34 cellular contexts compared by ENCODE assay signal in genomic region chr7:111381590-111381989, GRCh38.
DNase-seq lines count a peak whose midpoint lies in the region; ATAC-seq, FAIRE-seq and TF ChIP-seq lines count a peak whose summit lies in the region.
"Had no signal": no experiment of that assay in that cellular context is flagged by ENCODE, and none has a peak within 500 bp of the region (broad histone marks: within the 10 kb centered on the region; RNA-seq: fewer than 3 reads in every experiment).

No MANE protein-coding gene starts in this region.

- BruUV-seq in Calu3 (replicated peaks; lab: Mats Ljungman, UMichigan) (no TSS peak), GM12878 (replicated peaks; lab: Mats Ljungman, UMichigan) (no TSS peak), K562 (replicated peaks; lab: Mats Ljungman, UMichigan) (no TSS peak)

- in situ Hi-C loops in GM12878 (cut with MboI) (no loop called here), K562 (cut with MboI) (no loop called here)

- H3K4me2 ChIP-seq in GM12878 (ENCODE audit: control insufficient read depth, insufficient read depth) (no peak overlapping the region), K562 (ENCODE audit: insufficient read depth, low read length) (no peak overlapping the region)
- H3K4me2 ChIP-seq: BLaER1; BLaER1 treated with 17β-estradiol and CSF1 and Interleukin-3, amounts not matched to agents 10 nM and 100 nM had no signal

- no peaks in the 10 kb centered on the region for H3K36me3 Mint-ChIP-seq in Calu3 (ENCODE audit: insufficient read depth, unreplicated experiment)
- H3K36me3 Mint-ChIP-seq in memory B cell: peaks cover 12% of the 10 kb centered on the region
- H3K36me3 Mint-ChIP-seq: CD14-positive monocyte; CD4-positive, CD25-positive, alpha-beta regulatory T cell; CD8-positive, alpha-beta T cell had no signal

- H3K36me3 ChIP-seq in GM12878 (ENCODE audit: control insufficient read depth in 2 of 2, insufficient read depth in 2 of 2, low read length in 1 of 2): no peaks in the 10 kb centered on the region
- H3K36me3 ChIP-seq in K562 (ENCODE audit: control insufficient read depth, insufficient read depth, low read length): no peaks in the 10 kb centered on the region
- no peaks in the 10 kb centered on the region for H3K36me3 ChIP-seq in BE2C
- H3K36me3 ChIP-seq: BLaER1; BLaER1 treated with 17β-estradiol and CSF1 and Interleukin-3, amounts not matched to agents 10 nM and 100 nM had no signal

- H3K27me3 ChIP-seq in GM12878 (replicated peaks in 1 of 2; ENCODE audit: control insufficient read depth in 2 of 2, insufficient read depth in 2 of 2, low read length in 1 of 2): no peaks in the 10 kb centered on the region
- H3K27me3 ChIP-seq in K562 (ENCODE audit: control insufficient read depth in 2 of 2, insufficient read depth in 2 of 2, low read length in 2 of 2): no peaks in the 10 kb centered on the region
- H3K27me3 ChIP-seq in BE2C: no peaks in the 10 kb centered on the region
- H3K27me3 ChIP-seq: BLaER1; BLaER1 treated with 17β-estradiol and CSF1 and Interleukin-3, amounts not matched to agents 10 nM and 100 nM had no signal

- CTCF ChIA-PET in Calu3 (lab: Charles Lee) (interaction anchor here (0.6 kb wide), 1 partner anchor 104 kb away, joined by 3 read pairs; no protein-coding TSS in a partner anchor), GM12878 (lab: Yijun Ruan, JAX) (interaction anchor here (1.2 kb wide), 1 partner anchor 360 kb away, joined by 3 read pairs; no protein-coding TSS in a partner anchor), K562 (lab: Yijun Ruan, JAX; ENCODE audit: low intra/inter-chr PET ratio) (no interaction called here)

- H3K9me1 ChIP-seq in K562 (ENCODE audit: control insufficient read depth, insufficient read depth, low read length): no peaks in the 10 kb centered on the region

- H3K4me1 ChIP-seq in GM12878 (ENCODE audit: control insufficient read depth, insufficient read depth, low read length): no peaks in the 10 kb centered on the region
- no peaks in the 10 kb centered on the region for H3K4me1 ChIP-seq in K562 (replicated peaks in 1 of 2; ENCODE audit: control insufficient read depth in 2 of 2, insufficient read depth in 2 of 2, low read length in 2 of 2)
- H3K4me1 ChIP-seq in BE2C: peaks cover 10% of the 10 kb centered on the region
- H3K4me1 ChIP-seq: BLaER1; BLaER1 treated with 17β-estradiol and CSF1 and Interleukin-3, amounts not matched to agents 10 nM and 100 nM had no signal

- WGBS in GM12878 (ENCODE audit: insufficient coverage, insufficient replicate concordance, low lambda C conversion rate, missing lambda C conversion rate): 93% methylated on average over 2 of the region's 2 CpGs
- WGBS in K562 (ENCODE audit: insufficient coverage, low coverage, missing lambda C conversion rate): 80% methylated on average over 2 of the region's 2 CpGs

- H4K20me1 ChIP-seq in GM12878 (ENCODE audit: control insufficient read depth, insufficient read depth) (no peaks in the 10 kb centered on the region), K562 (replicated peaks; ENCODE audit: control insufficient read depth, insufficient read depth, low read length) (no peaks in the 10 kb centered on the region)
- H4K20me1 ChIP-seq: BLaER1; BLaER1 treated with 17β-estradiol and CSF1 and Interleukin-3, amounts not matched to agents 10 nM and 100 nM had no signal

- H3K4me3 ChIP-seq in GM12878: no peak overlapping the region
- H3K4me3 ChIP-seq in K562: no peak overlapping the region
- no peak overlapping the region for H3K4me3 ChIP-seq in BE2C (ENCODE audit: low read depth, low read length)
- H3K4me3 ChIP-seq: A549; BLaER1; BLaER1 treated with 17β-estradiol and CSF1 and Interleukin-3, amounts not matched to agents 10 nM and 100 nM had no signal

- RAD21 ChIA-PET in GM12878 (lab: Charles Lee; ENCODE audit: unreplicated experiment): no interaction called here

- TF ChIP-seq EP300 in GM12878 (IDR thresholded peaks at IDR 0.05; ENCODE audit: borderline replicate concordance in 1 of 2, control insufficient read depth in 1 of 2, low read depth in 2 of 2, low read length in 2 of 2) (no peak), K562 (IDR thresholded peaks at IDR 0.05; ENCODE audit: low read length) (no peak)

- TF ChIP-seq CTCF in Calu3 (IDR thresholded peaks at IDR 0.05; ENCODE audit: unreplicated experiment) (no peak), GM12878 (IDR thresholded peaks at IDR 0.05 in 2 of 3, conservative IDR thresholded peaks at IDR 0.05 in 1 of 3; ENCODE audit: control insufficient read depth in 2 of 3, extremely low read depth in 1 of 3, insufficient read depth in 1 of 3, low read depth in 3 of 3, low read length in 3 of 3) (no peak), K562 (IDR thresholded peaks at IDR 0.05 in 2 of 3, conservative IDR thresholded peaks at IDR 0.05 in 1 of 3; ENCODE audit: insufficient read depth in 2 of 3, low read depth in 1 of 3, low read length in 3 of 3) (no peak), BE2C (IDR thresholded peaks at IDR 0.05; ENCODE audit: low read depth, low read length) (no peak)

- H3K9me3 Mint-ChIP-seq in Calu3 (ENCODE audit: low read depth, unreplicated experiment) (peaks cover 2% of the 10 kb centered on the region), memory B cell (peaks cover 2% of the 10 kb centered on the region)
- H3K9me3 Mint-ChIP-seq: CD4-positive, alpha-beta memory T cell; CD4-positive, alpha-beta T cell; CD8-positive, alpha-beta memory T cell; CD8-positive, alpha-beta T cell had no signal

- H2AFZ ChIP-seq in GM12878 (ENCODE audit: control insufficient read depth, low read depth, low read length): no peak overlapping the region
- no peak overlapping the region for H2AFZ ChIP-seq in K562 (ENCODE audit: low read depth, low read length)

- TF ChIP-seq RAD21 in GM12878 (IDR thresholded peaks at IDR 0.05; ENCODE audit: insufficient read depth, low read depth, low read length) (no peak), K562 (CRISPR knock-in tag; conservative IDR thresholded peaks at IDR 0.05 in 1 of 2, IDR thresholded peaks at IDR 0.05 in 1 of 2) (no peak)

- FAIRE-seq in GM12878 (lab: Jason Lieb, UNC) (no peak), K562 (lab: Jason Lieb, UNC) (no peak)
- FAIRE-seq: A204.1, A549, D721Med had no signal

- H3K4me3 Mint-ChIP-seq in Calu3 (ENCODE audit: low read depth, unreplicated experiment) (no peak overlapping the region), memory B cell (no peak overlapping the region)
- H3K4me3 Mint-ChIP-seq: B cell; CD14-positive monocyte; CD4-positive, alpha-beta memory T cell; CD4-positive, alpha-beta T cell; CD4-positive, CD25-positive, alpha-beta regulatory T cell; CD8-positive, alpha-beta memory T cell; CD8-positive, alpha-beta T cell had no signal

- H3K27ac Mint-ChIP-seq in Calu3 (ENCODE audit: unreplicated experiment) (peak overlapping the region; percentile 15), memory B cell (peak overlapping the region; percentile 4)
- H3K27ac Mint-ChIP-seq: B cell; CD14-positive monocyte; CD4-positive, alpha-beta T cell; CD4-positive, CD25-positive, alpha-beta regulatory T cell; CD8-positive, alpha-beta memory T cell; CD8-positive, alpha-beta T cell had no signal

- H3K27ac ChIP-seq in GM12878 (ENCODE audit: control insufficient read depth, insufficient read depth) (no peak overlapping the region), K562 (ENCODE audit: extremely low read depth, low read depth, low read length) (no peak overlapping the region)
- H3K27ac ChIP-seq: 22Rv1; BLaER1; BLaER1 treated with 17β-estradiol and CSF1 and Interleukin-3, amounts not matched to agents 10 nM and 100 nM; C4-2B had no signal

- no peak for ATAC-seq in GM12878
- no peak for ATAC-seq in K562
- ATAC-seq in memory B cell (ENCODE audit: low read depth): no peak
- ATAC-seq: A549; CD8-positive, alpha-beta T cell had no signal

- H3K4me1 Mint-ChIP-seq in Calu3 (ENCODE audit: low read depth, unreplicated experiment): peaks cover 42% of the 10 kb centered on the region
- peaks cover 7% of the 10 kb centered on the region for H3K4me1 Mint-ChIP-seq in memory B cell
- H3K4me1 Mint-ChIP-seq: B cell, CD14-positive monocyte had no signal

- intact Hi-C loops in Calu3 (cut with micrococcal nuclease; ENCODE audit: unreplicated experiment): no loop called here
- intact Hi-C loops in GM12878 (cut with micrococcal nuclease; ENCODE audit: unreplicated experiment): no loop called here
- intact Hi-C loops in K562 (cut with micrococcal nuclease): no loop called here

- POLR2A ChIA-PET in GM12878 (lab: Charles Lee) (no interaction called here), K562 (lab: Yijun Ruan, JAX) (interaction anchor here (1.0 to 1.1 kb wide), 2 partner anchors 12 to 22 kb away, joined by 4 to 6 read pairs; no protein-coding TSS in a partner anchor)

- H3K79me2 ChIP-seq in GM12878 (ENCODE audit: control insufficient read depth, insufficient read depth, low read length) (no peaks in the 10 kb centered on the region), K562 (ENCODE audit: control insufficient read depth, insufficient read depth, low read length) (no peaks in the 10 kb centered on the region)

- TF ChIP-seq POLR2A in GM12878 (IDR thresholded peaks at IDR 0.05; ENCODE audit: low read depth, low read length) (no peak), K562 (conservative IDR thresholded peaks at IDR 0.05) (no peak)

- H3K9me3 ChIP-seq in GM12878 (replicated peaks; ENCODE audit: control insufficient read depth, insufficient read depth, low read length) (no peaks in the 10 kb centered on the region), K562 (replicated peaks; ENCODE audit: control insufficient read depth, insufficient read depth, low read depth, low read length) (no peaks in the 10 kb centered on the region), BE2C (no peaks in the 10 kb centered on the region)
- H3K9me3 ChIP-seq: A549; BLaER1; BLaER1 treated with 17β-estradiol and CSF1 and Interleukin-3, amounts not matched to agents 10 nM and 100 nM; Caco-2 had no signal

- no peaks in the 10 kb centered on the region for H3K27me3 Mint-ChIP-seq in Calu3 (ENCODE audit: unreplicated experiment)
- no peaks in the 10 kb centered on the region for H3K27me3 Mint-ChIP-seq in memory B cell
- H3K27me3 Mint-ChIP-seq: B cell; CD4-positive, alpha-beta memory T cell; CD4-positive, alpha-beta T cell; CD4-positive, CD25-positive, alpha-beta regulatory T cell; CD8-positive, alpha-beta memory T cell had no signal

- DNase-seq in Calu3 (no peak), GM12878 (ENCODE audit: low read depth, low spot score) (no peak), K562 (ENCODE audit: extremely low read depth in 1 of 4, low spot score in 3 of 4) (no peak), memory B cell (ENCODE audit: low spot score in 2 of 2) (no peak), BE2C (no peak), anterior cingulate cortex (lab: John Stamatoyannopoulos, UW) (no peak), SIG-M5 treated with dmso at 0.1 percent for 504 hours (lab: John Stamatoyannopoulos, UW; ENCODE audit: unreplicated experiment) (no peak)
- DNase-seq in activated CD4-positive, alpha-beta T cell treated with anti-CD3 and anti-CD28 coated beads, Interleukin-2, amount 50 U/mL, for 48 hours: no peak
- DNase-seq: 8988T; AML-193; C1 segment of cervical spinal cord; CD4-positive, alpha-beta memory T cell; CD4-positive, alpha-beta T cell; CD4-positive, CD25-positive, alpha-beta regulatory T cell; CD8-positive, alpha-beta memory T cell; CD8-positive, alpha-beta T cell; COR-L47; DMS 273 treated with DMSO at 0.1 percent for 48 hours; DMS153; DMS53; DMS79; DMS79 treated with DMSO at 0.1 percent for 48 hours; DND-41; EL had no signal

- H3K9ac ChIP-seq in GM12878 (ENCODE audit: control insufficient read depth, insufficient read depth, low read length): no peak overlapping the region
- no peak overlapping the region for H3K9ac ChIP-seq in K562 (ENCODE audit: insufficient read depth in 1 of 2, low read depth in 2 of 2, low read length in 2 of 2)
- H3K9ac ChIP-seq: BLaER1; BLaER1 treated with 17β-estradiol and CSF1 and Interleukin-3, amounts not matched to agents 10 nM and 100 nM had no signal

- SMC1A ChIA-PET in GM12878 (lab: Charles Lee; ENCODE audit: uncharacterized antibody, unreplicated experiment): interaction anchor here (0.9 to 1.2 kb wide), 3 partner anchors 28 to 513 kb away, joined by 3 read pairs; no protein-coding TSS in a partner anchor
